8 cellular contexts compared by ENCODE assay signal in the genomic region with DNA sequence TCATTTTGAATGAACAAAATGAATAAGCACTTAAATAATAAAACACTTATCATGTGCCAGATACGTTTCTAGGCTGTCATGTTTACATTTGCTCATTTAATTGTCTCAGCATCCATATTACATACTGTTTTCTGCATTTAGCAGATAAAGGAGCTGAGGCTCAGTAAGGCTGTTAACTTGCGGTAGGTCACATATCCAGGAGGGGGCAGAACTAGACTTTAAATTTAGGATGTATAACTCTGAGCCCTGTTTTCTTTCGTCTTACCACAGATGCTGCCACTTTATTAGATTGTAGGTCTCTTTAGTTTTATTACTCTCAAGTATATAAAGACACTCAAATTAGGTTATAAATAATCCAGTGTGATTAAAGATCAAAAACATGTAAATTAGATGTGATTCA. TPM values are rescaled to one million over a fixed set of nuclear protein-coding genes. Genes with fewer than 3 reads are reported as not detected.
A peak's percentile ranks its signal among the peaks of the same experiment; 100 is the strongest.
DNase-seq lines count a peak whose midpoint lies in the region; ATAC-seq and TF ChIP-seq lines count a peak whose summit lies in the region.

No MANE protein-coding gene starts in this region.

- no peak overlapping the region for H3K23ac ChIP-seq in IMR-90 (ENCODE audit: low read depth, low read length)

- CTCF ChIA-PET in IMR-90 (lab: Yijun Ruan, JAX): interaction anchor here (1.6 kb wide), 1 partner anchor 106 kb away, joined by 7 read pairs; no protein-coding TSS in a partner anchor

- no peak overlapping the region for H3K4ac ChIP-seq in IMR-90 (ENCODE audit: low read depth, low read length)

- no CpG with 5 or more reads among the region's 3 CpGs for WGBS in IMR-90 (ENCODE audit: extremely low coverage in 2 of 2, insufficient read length in 1 of 2), 2 experiments
- WGBS in liver: 76% methylated on average over 3 of the region's 3 CpGs

- H3K9me1 ChIP-seq in IMR-90 (ENCODE audit: insufficient read depth, low read length): no peaks in the 10 kb centered on the region

- H3K14ac ChIP-seq in IMR-90 (replicated peaks; ENCODE audit: low read depth, low read length): no peak overlapping the region

- H3K36me3 ChIP-seq in IMR-90 (ENCODE audit: control insufficient read depth, insufficient read depth, low read length) (peaks cover 5% of the 10 kb centered on the region), WERI-Rb-1 (peaks cover 6% of the 10 kb centered on the region), liver (ENCODE audit: control insufficient read depth in 4 of 4, insufficient read depth in 3 of 4, low read depth in 1 of 4, low read length in 3 of 4) (peaks cover 4 to 46% (median 25%) of the 10 kb centered on the region in 4 donors), tibial artery (peaks cover 58 to 77% (median 63%) of the 10 kb centered on the region in 3 donors)

- H3K4me1 ChIP-seq in IMR-90 (ENCODE audit: control insufficient read depth, insufficient read depth, low read length) (no peaks in the 10 kb centered on the region), liver (ENCODE audit: control insufficient read depth in 4 of 4, insufficient read depth in 4 of 4, low read length in 3 of 4) (no peaks in the 10 kb centered on the region), tibial artery (no peaks in the 10 kb centered on the region)

- H3K4me2 ChIP-seq in IMR-90 (ENCODE audit: low read depth, low read length): no peak overlapping the region

- H3K9me3 ChIP-seq in IMR-90 (ENCODE audit: control insufficient read depth, insufficient read depth, low read length) (no peaks in the 10 kb centered on the region), WERI-Rb-1 (ENCODE audit: severe bottlenecking) (no peaks in the 10 kb centered on the region), liver (ENCODE audit: control insufficient read depth in 4 of 4, low read length in 3 of 4) (no peaks in the 10 kb centered on the region), tibial artery (no peaks in the 10 kb centered on the region)

- no peak overlapping the region for H4K8ac ChIP-seq in IMR-90 (ENCODE audit: low read depth in 2 of 2, low read length in 2 of 2)

- H2AK5ac ChIP-seq in IMR-90 (ENCODE audit: low read depth, low read length): no peak overlapping the region

- no peak overlapping the region for H3K27ac ChIP-seq in IMR-90 (ENCODE audit: insufficient read depth, low read length)
- no peak overlapping the region for H3K27ac ChIP-seq in WERI-Rb-1
- no peak overlapping the region for H3K27ac ChIP-seq in liver (ENCODE audit: low read depth in 1 of 2, low read length in 2 of 2)
- H3K27ac ChIP-seq in tibial artery: no peak overlapping the region

- POLR2A ChIA-PET in IMR-90 (lab: Charles Lee; ENCODE audit: unreplicated experiment): no interaction called here

- peak; percentile 6 to 22 for DNase-seq in activated CD4-positive, alpha-beta T cell treated with anti-CD3 and anti-CD28 coated beads for 4 hours
- DNase-seq in activated CD4-positive, alpha-beta T cell treated with anti-CD3 and anti-CD28 coated beads for 48 hours: no peak
- DNase-seq in IMR-90: peak; percentile 45
- peak; percentile 20 for DNase-seq in WERI-Rb-1
- DNase-seq in tibial artery: no peak
- DNase-seq in NK-92 (lab: John Stamatoyannopoulos, UW; ENCODE audit: unreplicated experiment): no peak

- no peak overlapping the region for H2BK5ac ChIP-seq in IMR-90 (ENCODE audit: low read depth, low read length, poor library complexity, severe bottlenecking)

- H3K79me1 ChIP-seq in IMR-90 (ENCODE audit: low read depth in 1 of 2, low read length in 2 of 2): no peaks in the 10 kb centered on the region

- H2BK120ac ChIP-seq in IMR-90 (ENCODE audit: low read depth, low read length): no peak overlapping the region

- no peak overlapping the region for H4K91ac ChIP-seq in IMR-90 (ENCODE audit: insufficient read depth, low read depth, low read length)

- no peak overlapping the region for H3K56ac ChIP-seq in IMR-90 (ENCODE audit: extremely low read depth, insufficient read depth, low read length)

- no peak for TF ChIP-seq POLR2A in IMR-90 (IDR thresholded peaks at IDR 0.05; ENCODE audit: low read depth, low read length)

- no peaks in the 10 kb centered on the region for H4K20me1 ChIP-seq in IMR-90 (ENCODE audit: insufficient read depth, low read length)

- ATAC-seq in IMR-90 (ENCODE audit: low read depth): peak; percentile 79
- ATAC-seq in GM21723 (IDR thresholded peaks at IDR 0.05; ENCODE audit: unreplicated experiment): no peak

- no peak overlapping the region for H3K9ac ChIP-seq in IMR-90 (ENCODE audit: low read depth, low read length)
- H3K9ac ChIP-seq in liver (ENCODE audit: low read depth in 1 of 2, low read length in 2 of 2): no peak overlapping the region

- H3K18ac ChIP-seq in IMR-90 (ENCODE audit: low read depth, low read length): no peak overlapping the region

- dilution Hi-C loops in IMR-90 (cut with HindIII; ENCODE audit: low sequenced_read_pairs, unreplicated experiment): no loop called here

- TF ChIP-seq CTCF in IMR-90 (conservative IDR thresholded peaks at IDR 0.05; ENCODE audit: low read depth, low read length) (peak; percentile 46), WERI-Rb-1 (IDR thresholded peaks at IDR 0.05; ENCODE audit: low read depth, low read length) (peak; percentile 35; the same call in 1 of the 2 replicates), liver (IDR thresholded peaks at IDR 0.05; ENCODE audit: low read depth, low read length, missing input control) (peak; percentile 27), tibial artery (IDR thresholded peaks at IDR 0.05) (peak in 1 of 2 experiments; percentile 15)

- no peaks in the 10 kb centered on the region for H3K27me3 ChIP-seq in IMR-90 (ENCODE audit: control insufficient read depth, insufficient read depth, low read length)
- no peaks in the 10 kb centered on the region for H3K27me3 ChIP-seq in WERI-Rb-1 (ENCODE audit: insufficient read depth, low read depth, severe bottlenecking)
- no peaks in the 10 kb centered on the region for H3K27me3 ChIP-seq in liver (ENCODE audit: control insufficient read depth in 4 of 4, insufficient read depth in 4 of 4, low read length in 3 of 4)
- H3K27me3 ChIP-seq in tibial artery: no peaks in the 10 kb centered on the region

- intact Hi-C loops in IMR-90 (cut with micrococcal nuclease): loop anchor here (1.0 kb wide), 1 partner anchor 106 kb away; no protein-coding TSS in a partner anchor
- intact Hi-C loops in tibial artery (cut with DNase I; ENCODE audit: low total_unique reads): loop anchor here (10.0 kb wide), 1 partner anchor 108 kb away; no protein-coding TSS in a partner anchor

- no TSS peak for BruUV-seq in IMR-90 (replicated peaks; lab: Mats Ljungman, UMichigan)

- no peak overlapping the region for H3K4me3 ChIP-seq in IMR-90 (ENCODE audit: insufficient read depth, low read depth, low read length)
- no peak overlapping the region for H3K4me3 ChIP-seq in WERI-Rb-1 (ENCODE audit: low read depth, low read length)
- no peak overlapping the region for H3K4me3 ChIP-seq in liver (ENCODE audit: low read depth in 1 of 3, low read length in 3 of 3)
- no peak overlapping the region for H3K4me3 ChIP-seq in tibial artery

- no peak overlapping the region for H2BK15ac ChIP-seq in IMR-90 (ENCODE audit: low read depth, low read length)

- TF ChIP-seq RAD21 in IMR-90 (IDR thresholded peaks at IDR 0.05; ENCODE audit: low read length) (peak; percentile 51), liver (IDR thresholded peaks at IDR 0.05) (peak; percentile 40 to 64)

- in situ Hi-C loops in IMR-90 (cut with MboI; ENCODE audit: low sequenced_read_pairs): loop anchor here (10.0 kb wide), 1 partner anchor 108 kb away; no protein-coding TSS in a partner anchor

- no peak overlapping the region for H4K5ac ChIP-seq in IMR-90 (ENCODE audit: low read depth, low read length)

- H2AFZ ChIP-seq in IMR-90 (replicated peaks; ENCODE audit: low read length, poor library complexity): no peak overlapping the region

- H2AK9ac ChIP-seq in IMR-90 (replicated peaks; ENCODE audit: low read depth, low read length, poor library complexity): no peak overlapping the region

- H2BK20ac ChIP-seq in IMR-90 (ENCODE audit: low read depth, low read length): no peak overlapping the region

TF ChIP-seq in IMR-90, 13 proteins besides CTCF, POLR2A, EP300 and RAD21:
- TF ChIP-seq RCOR1 (IDR thresholded peaks at IDR 0.05; ENCODE audit: insufficient replicate concordance, low read length) (no peak), SMC3 (IDR thresholded peaks at IDR 0.05; ENCODE audit: low read depth, low read length) (peak; percentile 54)

TF ChIP-seq in liver, 16 proteins besides CTCF, POLR2A, EP300 and RAD21 (continues in another document):
- TF ChIP-seq TAF1 (conservative IDR thresholded peaks at IDR 0.05) (no peak), HNF4G (IDR thresholded peaks at IDR 0.05) (no peak)

RNA-seq across cellular contexts. Expression of a gene that starts 17.7 kb away (rescaled TPM):
- 27.6 and 30.8 TPM in 2 replicates for total RNA-seq in IMR-90 (2012; rRNA removed)
- polyA plus RNA-seq in IMR-90 (2012; rRNA removed): 8.8 and 12.6 TPM in 2 replicates
- polyA plus RNA-seq in IMR-90 (2012; cell fraction: cytosol; rRNA removed): 2.5 and 2.9 TPM in 2 replicates
- 5.8 and 30.1 TPM in 2 replicates for polyA plus RNA-seq in IMR-90 (2012; cell fraction: nucleus; rRNA removed; ENCODE audit: low replicate concordance)
- total RNA-seq in liver: 10 to 100 TPM in 1 of 2 donors, 1 to 10 TPM in 1; 9.1 to 19.1 TPM
- polyA plus RNA-seq in liver: 1 to 10 TPM; 5.0 to 6.2 TPM

RNA-seq across cellular contexts. Expression of a gene that starts 17.9 kb away (rescaled TPM):
- total RNA-seq in IMR-90 (2012; rRNA removed) (44.8 and 58.6 TPM in 2 replicates), liver (1 to 10 TPM; 6.8 to 9.2 TPM)
- polyA plus RNA-seq in IMR-90 (2012; rRNA removed) (4.4 and 5.1 TPM in 2 replicates), liver (1 to 10 TPM; 1.7 to 7.7 TPM)
- polyA plus RNA-seq in IMR-90 (2012; cell fraction: cytosol; rRNA removed): 0.62 and 0.97 TPM in 2 replicates
- 0.75 and 6.8 TPM in 2 replicates for polyA plus RNA-seq in IMR-90 (2012; cell fraction: nucleus; rRNA removed; ENCODE audit: low replicate concordance)

RNA-seq across cellular contexts. Expression of a gene that starts 29.6 kb away (rescaled TPM):
- 141 and 248 TPM in 2 replicates for total RNA-seq in IMR-90 (2012; rRNA removed)
- 49.7 and 67.0 TPM in 2 replicates for polyA plus RNA-seq in IMR-90 (2012; rRNA removed)
- 12.1 and 14.3 TPM in 2 replicates for polyA plus RNA-seq in IMR-90 (2012; cell fraction: cytosol; rRNA removed)
- 4.4 and 27.8 TPM in 2 replicates for polyA plus RNA-seq in IMR-90 (2012; cell fraction: nucleus; rRNA removed; ENCODE audit: low replicate concordance)
- 10 to 100 TPM; 31.3 to 32.5 TPM for total RNA-seq in liver
- polyA plus RNA-seq in liver: 10 to 100 TPM; 25.6 to 30.7 TPM

RNA-seq across cellular contexts. Expression of a gene that starts 59.4 kb away (rescaled TPM):
- 21.0 and 29.7 TPM in 2 replicates for total RNA-seq in IMR-90 (2012; rRNA removed)
- polyA plus RNA-seq in IMR-90 (2012; rRNA removed): 6.1 and 8.7 TPM in 2 replicates
- 3.1 and 4.4 TPM in 2 replicates for polyA plus RNA-seq in IMR-90 (2012; cell fraction: cytosol; rRNA removed)
- 1.6 and 7.0 TPM in 2 replicates for polyA plus RNA-seq in IMR-90 (2012; cell fraction: nucleus; rRNA removed; ENCODE audit: low replicate concordance)
- 1 to 10 TPM; 5.0 to 5.9 TPM for total RNA-seq in liver
- 1 to 10 TPM; 2.0 to 2.8 TPM for polyA plus RNA-seq in liver

Comparison
In these comparisons a context has a peak if more than half of its experiments do, and no peak if none do; other contexts are left out.
1. DNase-seq: peak in activated CD4-positive, alpha-beta T cell treated with anti-CD3 and anti-CD28 coated beads for 4 hours (2 of 2), IMR-90 (single experiment) and WERI-Rb-1 (single experiment); none in activated CD4-positive, alpha-beta T cell treated with anti-CD3 and anti-CD28 coated beads for 48 hours (single experiment), tibial artery (0 of 2) and NK-92 (single experiment).